Comparison of ENCODE assay signal across 8 cellular contexts in the genomic region with DNA sequence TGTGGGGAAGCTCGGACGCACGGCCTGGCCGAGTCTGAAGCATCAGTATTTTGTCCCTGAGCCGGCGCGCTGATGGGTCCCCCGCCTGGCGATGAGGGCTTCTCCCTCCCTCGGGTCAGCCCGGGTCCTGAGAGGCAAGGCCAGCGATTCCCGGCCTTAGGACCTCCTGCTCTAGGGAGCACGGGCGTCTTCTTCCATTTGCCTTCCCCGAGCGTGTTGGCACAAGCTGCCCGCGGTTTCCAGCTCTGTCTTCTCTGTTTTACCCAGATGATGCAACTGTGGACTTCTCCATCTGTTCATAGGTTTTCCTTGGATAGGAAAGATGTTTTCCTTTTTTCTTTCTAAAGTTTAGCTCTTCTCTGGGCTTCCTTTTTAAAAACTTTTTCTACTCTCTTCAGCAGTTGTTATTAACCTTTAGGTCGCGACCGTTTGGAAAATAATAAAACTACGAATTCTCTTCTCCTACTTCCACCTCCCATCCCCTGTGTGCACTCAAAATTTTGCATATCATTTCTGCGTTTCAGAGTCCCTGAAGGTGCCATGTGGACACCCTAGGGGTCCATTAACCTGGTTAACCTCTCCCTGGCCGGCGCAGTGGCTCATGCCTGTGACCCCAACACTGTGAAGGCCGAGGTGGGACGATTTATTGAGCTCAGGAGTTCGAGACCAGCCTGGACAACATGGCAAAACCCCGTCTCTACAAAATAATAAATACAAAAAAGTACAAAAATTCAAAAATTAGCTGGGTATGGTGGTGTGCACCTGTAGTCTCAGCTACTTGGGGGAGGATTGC. TPM values are rescaled to one million over a fixed set of nuclear protein-coding genes. Genes with fewer than 3 reads are reported as not detected.
DNase-seq lines count a peak whose midpoint lies in the region; ATAC-seq, FAIRE-seq and TF ChIP-seq lines count a peak whose summit lies in the region.

No MANE protein-coding gene starts in this region.

- no peak for ATAC-seq in stimulated activated naive CD8-positive, alpha-beta T cell treated with anti-CD3 and anti-CD28 coated beads, Interleukin-15, Interleukin-2, amounts not matched to agents 100 U/mL and 50 U/mL, for 24 hours
- ATAC-seq in GM21360 (IDR thresholded peaks at IDR 0.05; ENCODE audit: unreplicated experiment): no peak

- H3K36me3 ChIP-seq in iPS-15b (ENCODE audit: control insufficient read depth, insufficient read depth, low read length): no peaks in the 10 kb centered on the region

- peaks cover 15% of the 10 kb centered on the region for H3K36me3 Mint-ChIP-seq in activated naive CD8-positive, alpha-beta T cell treated with anti-CD3 and anti-CD28 coated beads for 36 hours

- DNase-seq in AG09309 (ENCODE audit: low read depth): peak; percentile 52
- peak; percentile 75 for DNase-seq in HPDE6-E6E7 (ENCODE audit: extremely low spot score)
- no peak for DNase-seq in activated naive CD8-positive, alpha-beta T cell treated with anti-CD3 and anti-CD28 coated beads for 36 hours
- peak; percentile 16 for DNase-seq in stimulated activated naive CD8-positive, alpha-beta T cell treated with anti-CD3 and anti-CD28 coated beads, Interleukin-15, Interleukin-2, amounts not matched to agents 100 U/mL and 50 U/mL, for 24 hours
- no peak for DNase-seq in stimulated activated CD4-positive, alpha-beta T cell treated with anti-CD3 and anti-CD28 coated beads, Interleukin-4, amount 100 ng/mL, for 4 hours
- DNase-seq in frontal cortex (ENCODE audit: low spot score in 2 of 2): no peak

- peak overlapping the region; percentile 97 for H3K27ac Mint-ChIP-seq in activated naive CD8-positive, alpha-beta T cell treated with anti-CD3 and anti-CD28 coated beads for 36 hours

- no peaks in the 10 kb centered on the region for H3K27me3 Mint-ChIP-seq in activated naive CD8-positive, alpha-beta T cell treated with anti-CD3 and anti-CD28 coated beads for 36 hours

- TF ChIP-seq CTCF in AG09309 (IDR thresholded peaks at IDR 0.05; ENCODE audit: control insufficient read depth, insufficient read depth, low read depth, low read length, missing control alignments): no peak

- peaks cover 10% of the 10 kb centered on the region for H3K4me1 ChIP-seq in iPS-15b (ENCODE audit: control insufficient read depth, insufficient read depth, low read length)

- H3K27me3 ChIP-seq in iPS-15b (ENCODE audit: control insufficient read depth, insufficient read depth, low read length): peaks cover 9% of the 10 kb centered on the region

- H3K9ac ChIP-seq in iPS-15b (ENCODE audit: low read depth, low read length): peak overlapping the region; percentile 86

- no peaks in the 10 kb centered on the region for H3K9me3 ChIP-seq in iPS-15b (ENCODE audit: control insufficient read depth, insufficient read depth, low read length)

- peak overlapping the region; percentile 88 for H3K4me3 Mint-ChIP-seq in activated naive CD8-positive, alpha-beta T cell treated with anti-CD3 and anti-CD28 coated beads for 36 hours

- H3K4me1 Mint-ChIP-seq in activated naive CD8-positive, alpha-beta T cell treated with anti-CD3 and anti-CD28 coated beads for 36 hours: peaks cover 25% of the 10 kb centered on the region

- no peaks in the 10 kb centered on the region for H3K9me3 Mint-ChIP-seq in activated naive CD8-positive, alpha-beta T cell treated with anti-CD3 and anti-CD28 coated beads for 36 hours

- FAIRE-seq in frontal cortex (lab: Jason Lieb, UNC): no peak

- H3K4me3 ChIP-seq in AG09309 (ENCODE audit: control insufficient read depth, low read depth, low read length) (peak overlapping the region; percentile 76), iPS-15b (ENCODE audit: low read depth, low read length) (peak overlapping the region; percentile 82)

RNA-seq across cellular contexts. Expression of gene SLC25A28, which starts 1.4 kb away (rescaled TPM):
- 10 to 100 TPM; 51.9 to 54.9 TPM for total RNA-seq in activated naive CD8-positive, alpha-beta T cell treated with anti-CD3 and anti-CD28 coated beads for 36 hours
- 25.3 TPM for total RNA-seq in frontal cortex

RNA-seq across cellular contexts. Expression of gene ENTPD7, which starts 37.7 kb away (rescaled TPM):
- 1 to 10 TPM; 4.4 to 5.2 TPM for total RNA-seq in activated naive CD8-positive, alpha-beta T cell treated with anti-CD3 and anti-CD28 coated beads for 36 hours
- total RNA-seq in frontal cortex: 10.2 TPM

Comparison
In these comparisons a context has a peak if more than half of its experiments do, and no peak if none do; other contexts are left out.
1. DNase-seq: peak in AG09309 (single experiment), HPDE6-E6E7 (single experiment) and stimulated activated naive CD8-positive, alpha-beta T cell treated with anti-CD3 and anti-CD28 coated beads, Interleukin-15, Interleukin-2, amounts not matched to agents 100 U/mL and 50 U/mL, for 24 hours (single experiment); none in activated naive CD8-positive, alpha-beta T cell treated with anti-CD3 and anti-CD28 coated beads for 36 hours (single experiment), stimulated activated CD4-positive, alpha-beta T cell treated with anti-CD3 and anti-CD28 coated beads, Interleukin-4, amount 100 ng/mL, for 4 hours (0 of 2) and frontal cortex (0 of 2).